Comparison of ENCODE assay signal across 9 cellular contexts in genomic region chr5:16726538-16726946, GRCh38.
DNase-seq lines count a peak whose midpoint lies in the region; ATAC-seq lines count a peak whose summit lies in the region.
"Had no signal": no experiment of that assay in that cellular context is flagged by ENCODE, and none has a peak within 500 bp of the region (broad histone marks: within the 10 kb centered on the region; RNA-seq: fewer than 3 reads in every experiment).

No MANE protein-coding gene starts in this region.

- peak; percentile 86 for ATAC-seq in stimulated activated naive CD8-positive, alpha-beta T cell treated with anti-CD3 and anti-CD28 coated beads, Interleukin-15, amount 100 ng/mL, for 72 hours
- ATAC-seq in stimulated activated naive CD8-positive, alpha-beta T cell treated with anti-CD3 and anti-CD28 coated beads, Interleukin-15, Interleukin-2, amounts not matched to agents 100 U/mL and 50 U/mL, for 24 hours: no peak
- ATAC-seq in HG02885 (IDR thresholded peaks at IDR 0.05; ENCODE audit: poor library complexity, unreplicated experiment) (no peak), left lobe of liver (no peak)

- H3K9me3 Mint-ChIP-seq in stimulated activated naive CD8-positive, alpha-beta T cell treated with anti-CD3 and anti-CD28 coated beads, Interleukin-15, amount 100 ng/mL, for 72 hours: peaks cover 0 to 7% of the 10 kb centered on the region in 2 donors

- H3K27me3 Mint-ChIP-seq in stimulated activated naive CD8-positive, alpha-beta T cell treated with anti-CD3 and anti-CD28 coated beads, Interleukin-15, amount 100 ng/mL, for 72 hours: no peaks in the 10 kb centered on the region

- no peak overlapping the region for H3K4me3 Mint-ChIP-seq in stimulated activated naive CD8-positive, alpha-beta T cell treated with anti-CD3 and anti-CD28 coated beads, Interleukin-15, amount 100 ng/mL, for 72 hours

- H3K4me1 Mint-ChIP-seq in stimulated activated naive CD8-positive, alpha-beta T cell treated with anti-CD3 and anti-CD28 coated beads, Interleukin-15, amount 100 ng/mL, for 72 hours: peaks cover 6% of the 10 kb centered on the region

- H3K27ac Mint-ChIP-seq in stimulated activated naive CD8-positive, alpha-beta T cell treated with anti-CD3 and anti-CD28 coated beads, Interleukin-15, amount 100 ng/mL, for 72 hours: no peak overlapping the region

- DNase-seq in stimulated activated naive CD8-positive, alpha-beta T cell treated with anti-CD3 and anti-CD28 coated beads, Interleukin-15, amount 100 ng/mL, for 72 hours: peak; percentile 11 to 31
- no peak for DNase-seq in stimulated activated naive CD8-positive, alpha-beta T cell treated with anti-CD3 and anti-CD28 coated beads, Interleukin-15, Interleukin-2, amounts not matched to agents 100 U/mL and 50 U/mL, for 24 hours
- DNase-seq in NCI-H2081 (lab: John Stamatoyannopoulos, UW) (peak; percentile 38 to 89), OCI-M2 (lab: John Stamatoyannopoulos, UW; ENCODE audit: unreplicated experiment) (no peak), left lobe of liver (ENCODE audit: low spot score) (no peak), epidermal melanocyte (ENCODE audit: insufficient read length, low spot score) (no peak)
- DNase-seq in central memory CD4-positive, alpha-beta T cell: peak; percentile 3
- DNase-seq: NCI-H226 had no signal

Comparison
In these comparisons a context has a peak if more than half of its experiments do, and no peak if none do; other contexts are left out.
1. DNase-seq: peak in stimulated activated naive CD8-positive, alpha-beta T cell treated with anti-CD3 and anti-CD28 coated beads, Interleukin-15, amount 100 ng/mL, for 72 hours (2 of 2), NCI-H2081 (2 of 2) and central memory CD4-positive, alpha-beta T cell (single experiment); none in stimulated activated naive CD8-positive, alpha-beta T cell treated with anti-CD3 and anti-CD28 coated beads, Interleukin-15, Interleukin-2, amounts not matched to agents 100 U/mL and 50 U/mL, for 24 hours (single experiment), OCI-M2 (single experiment), left lobe of liver (single experiment) and epidermal melanocyte (single experiment).